Comparison of ENCODE assay signal across 8 cellular contexts in genomic region chr2:27494284-27494943, GRCh38. TPM values are rescaled to one million over a fixed set of nuclear protein-coding genes. Genes with fewer than 3 reads are reported as not detected.
DNase-seq lines count a peak whose midpoint lies in the region; ATAC-seq and TF ChIP-seq lines count a peak whose summit lies in the region.

No MANE protein-coding gene starts in this region.

- H3K27ac ChIP-seq in AG04450 (ENCODE audit: low read depth, low read length) (peak overlapping the region; percentile 11), endodermal cell (ENCODE audit: low read depth, low read length) (no peak overlapping the region), muscle layer of colon (ENCODE audit: low read depth, low read length) (peak overlapping the region; percentile 32), aorta (ENCODE audit: low read depth in 1 of 2, low read length in 2 of 2) (peak overlapping the region; percentile 14 to 17)

- peak overlapping the region; percentile 72 for H3K4me3 Mint-ChIP-seq in endodermal cell

- H3K27ac Mint-ChIP-seq in endodermal cell = no peak overlapping the region

- H3K4me3 ChIP-seq in AG04450 (ENCODE audit: low read depth, low read length) (peak overlapping the region; percentile 73), MG63 (peak overlapping the region; percentile 36; the same call in 1 of the 2 replicates), endodermal cell (ENCODE audit: low read length) (peak overlapping the region; percentile 83), muscle layer of colon (ENCODE audit: low read depth in 1 of 2, low read length in 2 of 2) (peak overlapping the region; percentile 26 to 71), aorta (ENCODE audit: low read length in 2 of 2) (peak overlapping the region; percentile 82 to 86)

- H3K27me3 Mint-ChIP-seq in endodermal cell (ENCODE audit: insufficient read depth) = peaks cover 50% of the 10 kb centered on the region

- DNase-seq in AG04450 (ENCODE audit: low read depth, low spot score) (no peak), MG63 (no peak), endodermal cell (peak; percentile 69), aorta (peak; percentile 67 to 87), NCI-H82 treated with DMSO at 0.1 percent for 48 hours (lab: John Stamatoyannopoulos, UW; ENCODE audit: unreplicated experiment) (no peak)
- no peak for DNase-seq in stimulated activated CD4-positive, alpha-beta T cell treated with anti-CD3 and anti-CD28 coated beads, Interleukin-1b, Interleukin-23, amount 100 ng/mL, for 48 hours

- CTCF ChIA-PET in AG04450 (lab: Charles Lee) = interaction anchor here (1.1 kb wide), 1 partner anchor 189 kb away, joined by 3 read pairs; no protein-coding TSS in a partner anchor

- WGBS in endodermal cell (ENCODE audit: insufficient coverage in 1 of 2, insufficient read length in 1 of 2), 2 experiments = 11 to 18% methylated on average over 8 to 35 of the region's 35 CpGs
- 8 to 11% methylated on average over 30 to 35 of the region's 35 CpGs for WGBS in aorta, 2 donors

- H3K36me3 ChIP-seq in MG63 = no peaks in the 10 kb centered on the region
- no peaks in the 10 kb centered on the region for H3K36me3 ChIP-seq in endodermal cell (ENCODE audit: control insufficient read depth, insufficient read depth, low read length)
- H3K36me3 ChIP-seq in muscle layer of colon (ENCODE audit: insufficient read depth, low read length) = no peaks in the 10 kb centered on the region
- no peaks in the 10 kb centered on the region for H3K36me3 ChIP-seq in aorta (ENCODE audit: control insufficient read depth in 1 of 2, insufficient read depth in 2 of 2, low read length in 1 of 2)

- intact Hi-C loops in aorta (cut with DNase I) = loop anchor here (5.0 to 10.0 kb wide), 3 partner anchors 67 to 130 kb away; partner anchors contain the start of genes CCDC121 (in 1 of the 2), GPN1 (in 1 of the 2), NRBP1 (in 1 of the 2) and ZNF512 (in 1 of the 2)

- H3K9me3 ChIP-seq in AG04450 (ENCODE audit: control insufficient read depth, insufficient read depth, low read length) = no peaks in the 10 kb centered on the region
- no peaks in the 10 kb centered on the region for H3K9me3 ChIP-seq in MG63
- H3K9me3 ChIP-seq in endodermal cell (ENCODE audit: control insufficient read depth, low read length) = no peaks in the 10 kb centered on the region
- no peaks in the 10 kb centered on the region for H3K9me3 ChIP-seq in muscle layer of colon (ENCODE audit: low read length)
- H3K9me3 ChIP-seq in aorta (ENCODE audit: control insufficient read depth, low read length) = no peaks in the 10 kb centered on the region

- H3K9ac ChIP-seq in endodermal cell (ENCODE audit: extremely low read depth, low read length, poor library complexity, severe bottlenecking) (no peak overlapping the region), muscle layer of colon (ENCODE audit: low read length) (peak overlapping the region; percentile 13)

- H3K4me1 Mint-ChIP-seq in endodermal cell = peaks cover 34% of the 10 kb centered on the region

- H3K27me3 ChIP-seq in AG04450 (ENCODE audit: control insufficient read depth, insufficient read depth, low read length) (peaks cover 4% of the 10 kb centered on the region), MG63 (no peaks in the 10 kb centered on the region), endodermal cell (ENCODE audit: control insufficient read depth, insufficient read depth, low read length, poor library complexity, severe bottlenecking) (peaks cover 59% of the 10 kb centered on the region), muscle layer of colon (ENCODE audit: control insufficient read depth in 1 of 2, insufficient read depth in 2 of 2, low read length in 2 of 2) (peaks cover 7 to 11% of the 10 kb centered on the region in 2 donors), aorta (ENCODE audit: control insufficient read depth in 1 of 2, insufficient read depth in 2 of 2, low read length in 1 of 2) (no peaks in the 10 kb centered on the region)

- H3K9me3 Mint-ChIP-seq in endodermal cell = no peaks in the 10 kb centered on the region

- ATAC-seq in aorta (ENCODE audit: low FRiP score) (peak; percentile 40), GM18511 (IDR thresholded peaks at IDR 0.05; ENCODE audit: unreplicated experiment) (no peak)

- H3K36me3 Mint-ChIP-seq in endodermal cell (ENCODE audit: low read depth) = peaks cover 6% of the 10 kb centered on the region

- POLR2A ChIA-PET in AG04450 (lab: Yijun Ruan, JAX) = no interaction called here

- H3K4me1 ChIP-seq in endodermal cell (ENCODE audit: control insufficient read depth, insufficient read depth, low read length) (peaks cover 9% of the 10 kb centered on the region), muscle layer of colon (ENCODE audit: insufficient read depth, low read length) (peaks cover 4% of the 10 kb centered on the region), aorta (ENCODE audit: control insufficient read depth in 1 of 2, insufficient read depth in 2 of 2, low read length in 2 of 2) (no peaks in the 10 kb centered on the region)

- TF ChIP-seq CTCF in AG04450 (IDR thresholded peaks at IDR 0.05; ENCODE audit: low read depth, low read length) (no peak), endodermal cell (conservative IDR thresholded peaks at IDR 0.05) (peak; percentile 37)

RNA-seq across cellular contexts. Expression of gene FNDC4, which starts 0.6 kb away (rescaled TPM):
- 12.3 and 12.4 TPM in 2 replicates for polyA plus RNA-seq in AG04450 (2011; rRNA removed)
- polyA minus RNA-seq in AG04450 (2011; rRNA and poly(A)+ RNA removed) = 9.6 and 12.5 TPM in 2 replicates
- 0.53 TPM in 1 of 2 replicates, not detected in the other for total RNA-seq in MG63 (2014; rRNA removed; shearing (Covaris generic); ENCODE audit: low replicate concordance)
- total RNA-seq in endodermal cell = 10 to 100 TPM; 11.6 to 14.6 TPM
- 21.0 TPM for polyA plus RNA-seq in endodermal cell (2013, experiment 1 of 2)
- 18.2 TPM for polyA plus RNA-seq in endodermal cell (2013, experiment 2 of 2)
- total RNA-seq in aorta = 10 to 100 TPM; 12.1 to 18.6 TPM
- polyA plus RNA-seq in aorta = 10 to 100 TPM; 21.4 to 39.0 TPM

RNA-seq across cellular contexts. Expression of gene GCKR, which starts 2.2 kb away (rescaled TPM):
- polyA plus RNA-seq in AG04450 (2011; rRNA removed) = 0.14 and 0.36 TPM in 2 replicates
- polyA minus RNA-seq in AG04450 (2011; rRNA and poly(A)+ RNA removed) = 0.52 and 0.74 TPM in 2 replicates
- total RNA-seq in MG63 (2014; rRNA removed; shearing (Covaris generic); ENCODE audit: low replicate concordance) = not detected in 2 replicates
- 1 to 10 TPM; 1.6 to 1.8 TPM for total RNA-seq in endodermal cell
- 0.57 TPM for polyA plus RNA-seq in endodermal cell (2013, experiment 1 of 2)
- polyA plus RNA-seq in endodermal cell (2013, experiment 2 of 2) = 0.46 TPM
- 1 to 10 TPM in 1 of 2 donors, under 1 TPM in 1; 0.69 to 2.4 TPM for total RNA-seq in aorta
- polyA plus RNA-seq in aorta = 1 to 10 TPM in 1 of 2 donors, under 1 TPM in 1; 0.13 to 7.7 TPM

RNA-seq across cellular contexts. Expression of gene IFT172, which starts 4.9 kb away (rescaled TPM):
- polyA plus RNA-seq in AG04450 (2011; rRNA removed) = 20.4 and 24.8 TPM in 2 replicates
- 38.7 and 48.3 TPM in 2 replicates for polyA minus RNA-seq in AG04450 (2011; rRNA and poly(A)+ RNA removed)
- total RNA-seq in MG63 (2014; rRNA removed; shearing (Covaris generic); ENCODE audit: low replicate concordance) = 8.7 and 40.1 TPM in 2 replicates
- 10 to 100 TPM; 30.1 to 31.3 TPM for total RNA-seq in endodermal cell
- polyA plus RNA-seq in endodermal cell (2013, experiment 1 of 2) = 26.1 TPM
- 19.8 TPM for polyA plus RNA-seq in endodermal cell (2013, experiment 2 of 2)
- 10 to 100 TPM; 24.8 to 45.7 TPM for total RNA-seq in aorta
- 10 to 100 TPM in 1 of 2 donors, 1 to 10 TPM in 1; 8.1 to 64.9 TPM for polyA plus RNA-seq in aorta

RNA-seq across cellular contexts. Expression of gene KRTCAP3, which starts 52.2 kb away (rescaled TPM):
- polyA plus RNA-seq in AG04450 (2011; rRNA removed) (0.32 and 0.60 TPM in 2 replicates), aorta (10 to 100 TPM in 1 of 2 donors, 1 to 10 TPM in 1; 3.9 to 13.9 TPM)
- not detected in 2 replicates for polyA minus RNA-seq in AG04450 (2011; rRNA and poly(A)+ RNA removed)
- total RNA-seq in MG63 (2014; rRNA removed; shearing (Covaris generic); ENCODE audit: low replicate concordance) = not detected in 2 replicates
- total RNA-seq in endodermal cell (10 to 100 TPM; 27.0 to 29.7 TPM), aorta (1 to 10 TPM; 1.8 to 2.4 TPM)
- 8.3 TPM for polyA plus RNA-seq in endodermal cell (2013, experiment 1 of 2)
- polyA plus RNA-seq in endodermal cell (2013, experiment 2 of 2) = 5.4 TPM

Comparison
In these comparisons a context has a peak if more than half of its experiments do, and no peak if none do; other contexts are left out.
1. DNase-seq: peak in endodermal cell (single experiment) and aorta (2 of 2); none in AG04450 (single experiment), MG63 (single experiment), stimulated activated CD4-positive, alpha-beta T cell treated with anti-CD3 and anti-CD28 coated beads, Interleukin-1b, Interleukin-23, amount 100 ng/mL, for 48 hours (single experiment) and NCI-H82 treated with DMSO at 0.1 percent for 48 hours (single experiment).
2. Peak in every context shown above with its lines, with median percentiles within 50 percentile points of each other: H3K4me3 ChIP-seq.